In the genomic region with DNA sequence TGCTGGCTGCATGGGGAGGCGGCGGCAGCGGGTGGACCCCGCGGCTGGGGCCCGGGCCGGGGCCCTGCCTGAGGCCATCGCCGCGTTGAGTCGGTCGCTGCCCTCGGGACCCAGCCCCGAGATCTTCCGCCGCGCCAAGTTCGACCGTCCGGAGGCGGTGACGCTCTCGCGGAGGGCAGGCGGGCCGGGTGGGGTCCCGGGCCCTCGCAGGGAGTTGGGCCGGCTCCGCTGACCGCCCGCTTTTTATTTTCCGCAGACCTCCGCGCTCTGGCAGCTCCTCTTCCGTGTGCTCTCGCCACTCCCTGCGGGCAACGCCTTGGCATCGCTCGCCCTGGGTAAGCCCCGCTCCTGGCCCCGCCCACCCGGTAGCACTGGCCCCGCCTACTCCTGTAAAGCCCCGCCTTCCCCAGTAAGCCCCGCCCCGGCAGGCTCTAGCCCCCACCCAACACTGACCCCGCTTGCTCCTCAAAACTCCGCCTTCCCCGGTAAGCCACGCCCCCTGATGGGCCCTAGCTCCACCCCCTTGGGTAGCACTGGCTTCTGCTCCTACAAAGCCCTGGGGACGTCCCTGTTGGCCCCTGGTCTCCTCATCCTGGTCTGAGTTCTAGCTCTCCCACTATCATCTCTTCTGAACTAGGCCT, we compare ENCODE assay signal across 8 cellular contexts. TPM values are rescaled to one million over a fixed set of nuclear protein-coding genes. Genes with fewer than 3 reads are reported as not detected.
DNase-seq lines count a peak whose midpoint lies in the region; ATAC-seq, FAIRE-seq and TF ChIP-seq lines count a peak whose summit lies in the region.

No MANE protein-coding gene starts in this region.

- no peaks in the 10 kb centered on the region for H3K27me3 Mint-ChIP-seq in osteocyte (ENCODE audit: unreplicated experiment)

- no peak for TF ChIP-seq POLR2A in tibial nerve (IDR thresholded peaks at IDR 0.05)

- TF ChIP-seq EP300 in tibial nerve (IDR thresholded peaks at IDR 0.05), result no peak

- H3K4me1 Mint-ChIP-seq in osteocyte (ENCODE audit: unreplicated experiment), result peaks cover 18% of the 10 kb centered on the region

- H3K27me3 ChIP-seq in foreskin keratinocyte (peaks cover 23% of the 10 kb centered on the region), tibial nerve (peaks cover 0 to 6% of the 10 kb centered on the region in 2 donors)

- H3K9ac ChIP-seq in ES-I3 (ENCODE audit: low read depth, low read length), result peak overlapping the region; percentile 79; the same call in 1 of the 2 replicates

- H3K36me3 ChIP-seq in ES-I3 (ENCODE audit: insufficient read depth, low read length) (no peaks in the 10 kb centered on the region), tibial nerve (peaks cover 0 to 21% (median 0%) of the 10 kb centered on the region in 3 donors)

- H3K27ac ChIP-seq in foreskin keratinocyte, result peak overlapping the region; percentile 72
- peak overlapping the region; percentile 23 to 97 (median 87) for H3K27ac ChIP-seq in tibial nerve

- H3K4me1 ChIP-seq in ES-I3 (ENCODE audit: insufficient read depth, low read length) (no peaks in the 10 kb centered on the region; the same call in 1 of the 2 replicates), foreskin keratinocyte (peaks cover 2% of the 10 kb centered on the region), tibial nerve (peaks cover 0 to 56% (median 38%) of the 10 kb centered on the region in 4 donors)

- WGBS in tibial nerve, 2 donors, result 0 to 3% methylated on average over 32 to 47 of the region's 53 CpGs

- peak overlapping the region; percentile 91 for H3K27ac Mint-ChIP-seq in osteocyte (ENCODE audit: unreplicated experiment)

- peak overlapping the region; percentile 31 to 92 (median 80) for H3K4me3 ChIP-seq in tibial nerve

- in situ Hi-C loops in G401 (cut with HindIII; ENCODE audit: low sequenced_read_pairs), result no loop called here

- FAIRE-seq in RCC 7860 (lab: Jason Lieb, UNC), result no peak

- ATAC-seq in foreskin keratinocyte, result peak; percentile 12

- H3K9me3 Mint-ChIP-seq in osteocyte (ENCODE audit: unreplicated experiment), result no peaks in the 10 kb centered on the region

- TF ChIP-seq CTCF in foreskin keratinocyte (conservative IDR thresholded peaks at IDR 0.05) (no peak), osteocyte (IDR thresholded peaks at IDR 0.05) (no peak), tibial nerve (IDR thresholded peaks at IDR 0.05) (no peak)

- no peaks in the 10 kb centered on the region for H3K36me3 Mint-ChIP-seq in osteocyte (ENCODE audit: unreplicated experiment)

- H3K9me3 ChIP-seq in ES-I3 (ENCODE audit: control insufficient read depth, insufficient read depth, low read length), result no peaks in the 10 kb centered on the region
- no peaks in the 10 kb centered on the region for H3K9me3 ChIP-seq in tibial nerve

- H3K4me3 Mint-ChIP-seq in osteocyte (ENCODE audit: unreplicated experiment), result peak overlapping the region; percentile 71

- DNase-seq in HK-2 (ENCODE audit: unreplicated experiment) (peak; percentile 82), RCC 7860 (ENCODE audit: low spot score) (peak; percentile 37), foreskin keratinocyte (peak; percentile 18 to 47), osteocyte (ENCODE audit: extremely low spot score, unreplicated experiment) (no peak), tibial nerve (ENCODE audit: low spot score in 2 of 2) (no peak), G401 (ENCODE audit: low spot score) (no peak)
- DNase-seq in activated T-helper 9 cell treated with anti-CD3 and anti-CD28 coated beads, Interleukin-2, amount 50 U/mL, for 16 hours (ENCODE audit: low read depth), result peak; percentile 76

RNA-seq across cellular contexts. Expression of a gene that starts 0.4 kb away (rescaled TPM):
- 30.0 and 32.5 TPM in 2 replicates for total RNA-seq in foreskin keratinocyte
- 37.7 and 41.6 TPM in 2 replicates for polyA plus RNA-seq in foreskin keratinocyte
- total RNA-seq in osteocyte, result 8.4 and 11.0 TPM in 2 replicates
- 10 to 100 TPM in 3 of 4 donors, 1 to 10 TPM in 1; 5.5 to 20.4 (median 14.2) TPM for total RNA-seq in tibial nerve
- total RNA-seq in G401 (2014; rRNA removed; shearing (Covaris generic)), result 67.1 and 89.1 TPM in 2 replicates

RNA-seq across cellular contexts. Expression of a gene that starts 4.8 kb away (rescaled TPM):
- total RNA-seq in foreskin keratinocyte (4.2 and 5.4 TPM in 2 replicates), osteocyte (31.0 and 34.1 TPM in 2 replicates), tibial nerve (10 to 100 TPM; 26.4 to 77.8 (median 33.5) TPM)
- polyA plus RNA-seq in foreskin keratinocyte, result 9.7 and 16.0 TPM in 2 replicates
- total RNA-seq in G401 (2014; rRNA removed; shearing (Covaris generic)), result 8.6 TPM in 1 of 2 replicates, not detected in the other

RNA-seq across cellular contexts. Expression of a gene that starts 16.9 kb away (rescaled TPM):
- total RNA-seq in foreskin keratinocyte, result 2.2 TPM in 2 replicates
- 3.6 and 4.0 TPM in 2 replicates for polyA plus RNA-seq in foreskin keratinocyte
- 183 and 191 TPM in 2 replicates for total RNA-seq in osteocyte
- total RNA-seq in tibial nerve, result 100 to 1,000 TPM; 161 to 268 (median 208) TPM
- total RNA-seq in G401 (2014; rRNA removed; shearing (Covaris generic)), result 184 and 209 TPM in 2 replicates

RNA-seq across cellular contexts. Expression of a gene that starts 34.9 kb away (rescaled TPM):
- total RNA-seq in foreskin keratinocyte (0.53 and 1.3 TPM in 2 replicates), osteocyte (3.3 and 3.6 TPM in 2 replicates), tibial nerve (10 to 100 TPM; 15.1 to 28.2 (median 20.1) TPM)
- 0.76 and 1.6 TPM in 2 replicates for polyA plus RNA-seq in foreskin keratinocyte
- total RNA-seq in G401 (2014; rRNA removed; shearing (Covaris generic)), result 23.8 and 39.1 TPM in 2 replicates

Comparison
In these comparisons a context has a peak if more than half of its experiments do, and no peak if none do; other contexts are left out.
1. DNase-seq: peak in HK-2 (single experiment), RCC 7860 (single experiment), activated T-helper 9 cell treated with anti-CD3 and anti-CD28 coated beads, Interleukin-2, amount 50 U/mL, for 16 hours (single experiment) and foreskin keratinocyte (2 of 2); none in osteocyte (single experiment), tibial nerve (0 of 2) and G401 (single experiment).
2. RNA of a gene that starts 16.9 kb away (total RNA-seq): 161 to 268 TPM in tibial nerve, 184 to 209 TPM in G401 and 183 to 191 TPM in osteocyte; 2.2 TPM in foreskin keratinocyte; every median in the first group is over 10 times any median in the second.